Comparison of ENCODE assay signal across 8 cellular contexts in the genomic region with DNA sequence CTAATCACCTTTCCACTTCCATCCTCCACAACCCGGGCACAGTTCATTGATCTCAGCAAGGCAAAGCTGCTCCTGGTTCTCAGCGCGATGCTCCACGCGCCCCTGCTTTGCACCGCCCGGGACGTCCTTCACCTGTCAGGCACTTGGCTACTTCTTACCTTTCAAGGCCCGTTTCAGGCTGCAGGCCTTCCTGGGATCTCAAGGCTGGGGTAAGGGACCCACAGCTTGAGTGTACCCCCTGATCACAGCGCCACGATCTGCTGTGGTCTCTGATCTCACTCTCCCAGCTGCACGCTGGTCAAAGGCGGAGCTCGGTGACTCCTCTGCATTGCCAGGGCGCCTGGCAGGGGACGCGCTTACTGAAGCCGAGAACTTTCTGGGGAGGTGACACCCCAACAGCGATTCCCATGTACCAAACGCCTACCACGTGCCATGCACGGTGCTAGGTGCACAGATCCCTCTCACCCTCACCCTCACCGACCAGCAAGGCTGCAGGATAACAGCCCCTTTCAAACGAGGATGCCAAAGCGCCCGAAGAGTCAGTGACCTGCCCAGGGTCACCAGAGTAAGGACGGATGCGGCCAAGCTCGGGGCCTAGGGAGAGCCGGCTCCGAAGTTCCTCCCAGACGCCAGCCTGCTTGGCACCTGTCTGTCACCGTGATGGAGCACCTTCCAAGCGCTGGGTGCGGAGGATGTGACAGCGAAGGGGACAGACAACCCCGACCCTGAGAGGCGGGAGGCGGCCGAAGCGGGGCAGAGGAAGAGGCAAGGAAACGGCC. TPM values are rescaled to one million over a fixed set of nuclear protein-coding genes. Genes with fewer than 3 reads are reported as not detected.
A peak's percentile ranks its signal among the peaks of the same experiment; 100 is the strongest.
DNase-seq lines count a peak whose midpoint lies in the region; ATAC-seq, FAIRE-seq and TF ChIP-seq lines count a peak whose summit lies in the region.

No MANE protein-coding gene starts in this region.

- TF ChIP-seq CTCF in K562 (IDR thresholded peaks at IDR 0.05 in 2 of 3, conservative IDR thresholded peaks at IDR 0.05 in 1 of 3; ENCODE audit: insufficient read depth in 2 of 3, low read depth in 1 of 3, low read length in 3 of 3) = no peak

- no peaks in the 10 kb centered on the region for H3K9me1 ChIP-seq in K562 (ENCODE audit: control insufficient read depth, insufficient read depth, low read length)

- H3K36me3 ChIP-seq in K562 (ENCODE audit: control insufficient read depth, insufficient read depth, low read length) = peaks cover 21% of the 10 kb centered on the region
- peaks cover 20% of the 10 kb centered on the region for H3K36me3 ChIP-seq in skeletal muscle satellite cell (ENCODE audit: insufficient read depth, low read length)

- CTCF ChIA-PET in T-cell (lab: Charles Lee) = no interaction called here
- CTCF ChIA-PET in K562 (lab: Yijun Ruan, JAX; ENCODE audit: low intra/inter-chr PET ratio) = no interaction called here

- peaks cover 14% of the 10 kb centered on the region for H3K36me3 Mint-ChIP-seq in T-cell

- TF ChIP-seq EP300 in K562 (IDR thresholded peaks at IDR 0.05; ENCODE audit: low read length) = no peak

- no peaks in the 10 kb centered on the region for H3K27me3 ChIP-seq in K562 (ENCODE audit: control insufficient read depth in 2 of 2, insufficient read depth in 2 of 2, low read length in 2 of 2)
- no peaks in the 10 kb centered on the region for H3K27me3 ChIP-seq in skeletal muscle satellite cell (ENCODE audit: control insufficient read depth, insufficient read depth, low read length)

- peaks cover 54% of the 10 kb centered on the region for H3K79me2 ChIP-seq in K562 (ENCODE audit: control insufficient read depth, insufficient read depth, low read length)

- WGBS in K562 (ENCODE audit: insufficient coverage, low coverage, missing lambda C conversion rate) = 6% methylated on average over 42 of the region's 42 CpGs

- POLR2A ChIA-PET in T-cell (lab: Charles Lee) (interaction anchor here (0.5 to 0.9 kb wide), 4 partner anchors 51 to 1903 kb away, joined by 3 to 4 read pairs (median 3); no protein-coding TSS in a partner anchor), K562 (lab: Yijun Ruan, JAX) (interaction anchor here (0.6 to 1.6 kb wide), 9 partner anchors 9 to 283 kb away, joined by 3 to 4 read pairs (median 3); partner anchors contain the start of gene ASAP2)

- peak; percentile 0 for ATAC-seq in GM19468 (IDR thresholded peaks at IDR 0.05; ENCODE audit: extremely low read depth, unreplicated experiment)
- ATAC-seq in HG03575 (IDR thresholded peaks at IDR 0.05; ENCODE audit: extremely low read depth, insufficient number of reproducible peaks, low FRiP score, unreplicated experiment) = peak; percentile 11
- peak; percentile 18 to 41 (median 31) for ATAC-seq in T-cell (replicated peaks in 1 of 4)
- peak; percentile 69 for ATAC-seq in K562
- no peak for ATAC-seq in GM19328 (IDR thresholded peaks at IDR 0.05; ENCODE audit: unreplicated experiment)

- TF ChIP-seq POLR2A in K562 (conservative IDR thresholded peaks at IDR 0.05) = no peak

- peak; percentile 62 for FAIRE-seq in K562 (lab: Jason Lieb, UNC)

- no peak overlapping the region for H3K4me3 Mint-ChIP-seq in T-cell

- no peaks in the 10 kb centered on the region for H4K20me1 ChIP-seq in K562 (replicated peaks; ENCODE audit: control insufficient read depth, insufficient read depth, low read length)

- DNase-seq in COLO829 (ENCODE audit: low spot score) = peak; percentile 26
- peak in 30 of 34 experiments; percentile 6 to 48 (median 22) for DNase-seq in T-cell
- DNase-seq in K562 (ENCODE audit: extremely low read depth in 1 of 4, low spot score in 3 of 4) = peak; percentile 46 to 58 (median 54)

- H3K27ac Mint-ChIP-seq in T-cell = peak overlapping the region; percentile 87

- no peaks in the 10 kb centered on the region for H3K9me3 Mint-ChIP-seq in T-cell

- in situ Hi-C loops in K562 (cut with MboI) = no loop called here

- peak overlapping the region; percentile 96 to 100 for H3K9ac ChIP-seq in K562 (ENCODE audit: insufficient read depth in 1 of 2, low read depth in 2 of 2, low read length in 2 of 2)
- peak overlapping the region; percentile 97 for H3K9ac ChIP-seq in skeletal muscle satellite cell (ENCODE audit: low read depth, low read length)

- peak overlapping the region; percentile 95 for H2AFZ ChIP-seq in K562 (ENCODE audit: low read depth, low read length)

- peak overlapping the region; percentile 95 for H3K4me2 ChIP-seq in K562 (ENCODE audit: insufficient read depth, low read length)
- H3K4me2 ChIP-seq in skeletal muscle satellite cell (ENCODE audit: low read length) = peak overlapping the region; percentile 92

- peaks cover 29 to 40% (median 35%) of the 10 kb centered on the region in 3 donors for H3K4me1 Mint-ChIP-seq in T-cell

- TSS peak; percentile 46 for BruUV-seq in K562 (replicated peaks; lab: Mats Ljungman, UMichigan)

- peak overlapping the region; percentile 90 for H3K4me3 ChIP-seq in K562
- H3K4me3 ChIP-seq in iPS-18c (ENCODE audit: insufficient read depth, low read depth, low read length) = peak overlapping the region; percentile 97
- H3K4me3 ChIP-seq in skeletal muscle satellite cell (ENCODE audit: low read length) = peak overlapping the region; percentile 96

- H3K27me3 Mint-ChIP-seq in T-cell = no peaks in the 10 kb centered on the region

- intact Hi-C loops in K562 (cut with micrococcal nuclease) = loop anchor here (5.0 kb wide), 3 partner anchors 130 to 280 kb away; partner anchors contain the start of gene ASAP2

- H3K4me1 ChIP-seq in K562 (replicated peaks in 1 of 2; ENCODE audit: control insufficient read depth in 2 of 2, insufficient read depth in 2 of 2, low read length in 2 of 2) (peaks cover 19 to 29% of the 10 kb centered on the region in 2 experiments; a peak in 4 of 5 replicates), skeletal muscle satellite cell (ENCODE audit: control insufficient read depth, insufficient read depth, low read length) (peaks cover 19% of the 10 kb centered on the region)

- H3K27ac ChIP-seq in K562 (ENCODE audit: extremely low read depth, low read depth, low read length) = peak overlapping the region; percentile 90

- no peak for TF ChIP-seq RAD21 in K562 (CRISPR knock-in tag; conservative IDR thresholded peaks at IDR 0.05 in 1 of 2, IDR thresholded peaks at IDR 0.05 in 1 of 2)

- H3K9me3 ChIP-seq in K562 (replicated peaks; ENCODE audit: control insufficient read depth, insufficient read depth, low read depth, low read length) = no peaks in the 10 kb centered on the region
- no peaks in the 10 kb centered on the region for H3K9me3 ChIP-seq in iPS-18c (ENCODE audit: control insufficient read depth, insufficient read depth, low read length)
- no peaks in the 10 kb centered on the region for H3K9me3 ChIP-seq in skeletal muscle satellite cell (replicated peaks; ENCODE audit: low read length)

RNA-seq across cellular contexts. Expression of gene ITGB1BP1, which starts 0.8 kb away (rescaled TPM):
- total RNA-seq in T-cell (10 to 100 TPM; 46.5 to 76.7 (median 69.0) TPM), K562 (2014; rRNA removed) (45.6 and 49.9 TPM in 2 replicates), K562 (2014; rRNA removed; fragmentation: Illumina TruSeq; extraction: Trizol) (45.7 and 56.2 TPM in 2 replicates), K562 (2015; rRNA removed; fragmentation: Illumina TruSeq; extraction: Trizol) (39.2 and 44.1 TPM in 2 replicates), K562 (2021) (94.3 and 99.4 TPM in 2 replicates)
- total RNA-seq in K562 (2011; cell fraction: chromatin; rRNA removed; ENCODE audit: low replicate concordance) = 25.1 and 41.2 TPM in 2 replicates
- total RNA-seq in K562 (2011; cell fraction: nucleolus; rRNA removed) = 12.7 and 15.7 TPM in 2 replicates
- 28.8 TPM in 2 replicates for total RNA-seq in K562 (2011; cell fraction: nucleoplasm; rRNA removed)
- polyA plus RNA-seq in K562 (2011; rRNA removed) (64.0 and 95.3 TPM in 2 replicates), K562 (2014; fragmentation: Illumina TruSeq; extraction: Trizol) (55.2 and 59.8 TPM in 2 replicates), K562 (2014; fragmentation: Nextera tagmentation; extraction: Ambion mirVana) (10 to 100 TPM; 37.8 to 50.4 TPM), K562 (2014; rRNA removed) (66.3 and 72.1 TPM in 2 replicates)
- 35.4 and 40.8 TPM in 2 replicates for polyA plus RNA-seq in K562 (2011; cell fraction: cytosol; rRNA removed)
- 28.1 and 35.0 TPM in 2 replicates for polyA plus RNA-seq in K562 (2011; cell fraction: nucleus; rRNA removed)
- 51.3 and 95.2 TPM in 2 replicates for polyA plus RNA-seq in K562 (2012)
- polyA minus RNA-seq in K562 (2011; rRNA and poly(A)+ RNA removed) = 27.7 and 38.9 TPM in 2 replicates
- polyA minus RNA-seq in K562 (2011; cell fraction: cytosol; rRNA and poly(A)+ RNA removed) = 12.0 and 16.9 TPM in 2 replicates
- 7.1 and 12.2 TPM in 2 replicates for polyA minus RNA-seq in K562 (2011; cell fraction: nucleus; rRNA and poly(A)+ RNA removed)
- 39.5 and 61.6 TPM in 2 replicates for total RNA-seq in skeletal muscle satellite cell (2012; rRNA removed)

RNA-seq across cellular contexts. Expression of gene CPSF3, which starts 0.9 kb away (rescaled TPM):
- total RNA-seq in T-cell (10 to 100 TPM; 16.0 to 25.1 (median 21.3) TPM), K562 (2014; rRNA removed) (59.8 and 79.0 TPM in 2 replicates), K562 (2014; rRNA removed; fragmentation: Illumina TruSeq; extraction: Trizol) (117 and 123 TPM in 2 replicates), K562 (2015; rRNA removed; fragmentation: Illumina TruSeq; extraction: Trizol) (115 and 121 TPM in 2 replicates), K562 (2021) (77.2 and 80.7 TPM in 2 replicates)
- total RNA-seq in K562 (2011; cell fraction: chromatin; rRNA removed; ENCODE audit: low replicate concordance) = 41.0 and 77.7 TPM in 2 replicates
- total RNA-seq in K562 (2011; cell fraction: nucleolus; rRNA removed) = 20.5 and 21.1 TPM in 2 replicates
- total RNA-seq in K562 (2011; cell fraction: nucleoplasm; rRNA removed) = 28.6 and 37.0 TPM in 2 replicates
- polyA plus RNA-seq in K562 (2011; rRNA removed) (44.1 and 59.3 TPM in 2 replicates), K562 (2014; fragmentation: Illumina TruSeq; extraction: Trizol) (94.5 and 105 TPM in 2 replicates), K562 (2014; fragmentation: Nextera tagmentation; extraction: Ambion mirVana) (100 to 1,000 TPM in 1 of 2 experiments, 10 to 100 TPM in 1; 98.4 to 151 TPM), K562 (2014; rRNA removed) (54.2 and 55.0 TPM in 2 replicates)
- 14.8 and 36.5 TPM in 2 replicates for polyA plus RNA-seq in K562 (2011; cell fraction: cytosol; rRNA removed)
- polyA plus RNA-seq in K562 (2011; cell fraction: nucleus; rRNA removed) = 41.1 and 55.6 TPM in 2 replicates
- 81.0 and 95.1 TPM in 2 replicates for polyA plus RNA-seq in K562 (2012)
- 93.3 and 95.1 TPM in 2 replicates for polyA minus RNA-seq in K562 (2011; rRNA and poly(A)+ RNA removed)
- polyA minus RNA-seq in K562 (2011; cell fraction: cytosol; rRNA and poly(A)+ RNA removed) = 47.0 and 49.4 TPM in 2 replicates
- polyA minus RNA-seq in K562 (2011; cell fraction: nucleus; rRNA and poly(A)+ RNA removed) = 28.9 and 47.3 TPM in 2 replicates
- 54.8 and 59.4 TPM in 2 replicates for total RNA-seq in skeletal muscle satellite cell (2012; rRNA removed)

RNA-seq across cellular contexts. Expression of gene IAH1, which starts 51.8 kb away (rescaled TPM):
- 10 to 100 TPM; 44.9 to 54.8 (median 51.9) TPM for total RNA-seq in T-cell
- 0.39 TPM in 1 of 2 replicates, not detected in the other for total RNA-seq in K562 (2011; cell fraction: chromatin; rRNA removed; ENCODE audit: low replicate concordance)
- not detected in 2 replicates for total RNA-seq in K562 (2011; cell fraction: nucleolus; rRNA removed)
- total RNA-seq in K562 (2011; cell fraction: nucleoplasm; rRNA removed) = not detected in 2 replicates
- 0.50 TPM in 1 of 2 replicates, not detected in the other for total RNA-seq in K562 (2014; rRNA removed)
- 0.15 TPM in 1 of 2 replicates, not detected in the other for total RNA-seq in K562 (2014; rRNA removed; fragmentation: Illumina TruSeq; extraction: Trizol)
- not detected in 2 replicates for total RNA-seq in K562 (2015; rRNA removed; fragmentation: Illumina TruSeq; extraction: Trizol)
- total RNA-seq in K562 (2021) = 0.13 and 0.22 TPM in 2 replicates
- not detected in 2 replicates for polyA plus RNA-seq in K562 (2011; rRNA removed)
- polyA plus RNA-seq in K562 (2011; cell fraction: cytosol; rRNA removed) = not detected in 2 replicates
- not detected in 2 replicates for polyA plus RNA-seq in K562 (2011; cell fraction: nucleus; rRNA removed)
- 0.40 and 0.66 TPM in 2 replicates for polyA plus RNA-seq in K562 (2012)
- not detected in 2 replicates for polyA plus RNA-seq in K562 (2014; fragmentation: Illumina TruSeq; extraction: Trizol)
- polyA plus RNA-seq in K562 (2014; fragmentation: Nextera tagmentation; extraction: Ambion mirVana) = 10 to 100 TPM; 13.0 to 19.3 TPM
- 0.04 TPM in 2 replicates for polyA plus RNA-seq in K562 (2014; rRNA removed)
- not detected in 2 replicates for polyA minus RNA-seq in K562 (2011; rRNA and poly(A)+ RNA removed)
- polyA minus RNA-seq in K562 (2011; cell fraction: cytosol; rRNA and poly(A)+ RNA removed) = not detected in 2 replicates
- polyA minus RNA-seq in K562 (2011; cell fraction: nucleus; rRNA and poly(A)+ RNA removed) = 0.13 and 0.67 TPM in 2 replicates
- total RNA-seq in skeletal muscle satellite cell (2012; rRNA removed) = 41.1 and 48.5 TPM in 2 replicates

Comparison
In these comparisons a context has a peak if more than half of its experiments do, and no peak if none do; other contexts are left out.
1. RNA of gene IAH1, which starts 51.8 kb away (total RNA-seq): 44.9 to 54.8 TPM in T-cell; 0.13 to 0.50 TPM in K562; every median in the first group is over 10 times any median in the second.
2. Peak in every context shown above with its lines, with median percentiles within 50 percentile points of each other: DNase-seq and H3K4me3 ChIP-seq.